9 cellular contexts compared by ENCODE assay signal in the genomic region with DNA sequence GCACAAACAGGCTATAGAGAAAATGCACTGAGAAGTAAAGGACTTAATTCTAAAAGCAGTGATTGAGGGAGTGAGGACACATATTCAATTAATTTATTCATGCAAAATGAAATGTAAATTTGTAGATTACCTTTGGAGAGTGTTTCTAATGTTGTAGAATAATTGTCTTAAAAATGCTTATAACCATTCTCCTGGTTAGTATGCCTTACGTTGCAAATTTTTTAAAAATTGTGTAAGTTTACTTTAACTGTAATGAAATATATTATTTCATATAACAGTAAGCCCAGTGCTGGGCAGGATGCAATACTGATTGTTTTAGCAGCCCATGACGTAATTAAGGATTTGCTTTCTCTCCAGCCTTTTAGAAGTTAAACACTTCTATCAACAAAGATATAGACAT. TPM values are rescaled to one million over a fixed set of nuclear protein-coding genes. Genes with fewer than 3 reads are reported as not detected.
"Had no signal": no experiment of that assay in that cellular context is flagged by ENCODE, and none has a peak within 500 bp of the region (broad histone marks: within the 10 kb centered on the region; RNA-seq: fewer than 3 reads in every experiment).

No MANE protein-coding gene starts in this region.

- H3K27ac ChIP-seq: KMS-11 had no signal

- FAIRE-seq: H1, H54, HTR-8/SVneo had no signal

- ATAC-seq: GM23338 had no signal

- H3K4me2 ChIP-seq: GM23338, KMS-11 had no signal

- H3K4me3 ChIP-seq: GM23338 had no signal

- DNase-seq: H9, Karpas-422, KBM-7 had no signal

- H3K9ac ChIP-seq: KMS-11 had no signal

- H2AFZ ChIP-seq: GM23338 had no signal

RNA-seq across cellular contexts. Expression of a gene that starts 26.6 kb away (rescaled TPM):
- total RNA-seq: GM23338, H1, H9, HT-29 had no signal
- polyA plus RNA-seq: GM23338, H1 had no signal

RNA-seq across cellular contexts. Expression of a gene that starts 36.6 kb away (rescaled TPM):
- total RNA-seq: GM23338, H1, H9, HT-29 had no signal
- polyA plus RNA-seq: GM23338, H1 had no signal

RNA-seq across cellular contexts. Expression of a gene that starts 42.1 kb away (rescaled TPM):
- total RNA-seq: H9, HT-29 had no signal

RNA-seq across cellular contexts. Expression of a gene that starts 49.7 kb away (rescaled TPM):
- total RNA-seq: GM23338, H1, H9, HT-29 had no signal
- polyA plus RNA-seq: GM23338, H1 had no signal

RNA-seq across cellular contexts. Expression of a gene that starts 58.5 kb away (rescaled TPM):
- total RNA-seq: HT-29 had no signal
